8 cellular contexts compared by ENCODE assay signal in the genomic region with DNA sequence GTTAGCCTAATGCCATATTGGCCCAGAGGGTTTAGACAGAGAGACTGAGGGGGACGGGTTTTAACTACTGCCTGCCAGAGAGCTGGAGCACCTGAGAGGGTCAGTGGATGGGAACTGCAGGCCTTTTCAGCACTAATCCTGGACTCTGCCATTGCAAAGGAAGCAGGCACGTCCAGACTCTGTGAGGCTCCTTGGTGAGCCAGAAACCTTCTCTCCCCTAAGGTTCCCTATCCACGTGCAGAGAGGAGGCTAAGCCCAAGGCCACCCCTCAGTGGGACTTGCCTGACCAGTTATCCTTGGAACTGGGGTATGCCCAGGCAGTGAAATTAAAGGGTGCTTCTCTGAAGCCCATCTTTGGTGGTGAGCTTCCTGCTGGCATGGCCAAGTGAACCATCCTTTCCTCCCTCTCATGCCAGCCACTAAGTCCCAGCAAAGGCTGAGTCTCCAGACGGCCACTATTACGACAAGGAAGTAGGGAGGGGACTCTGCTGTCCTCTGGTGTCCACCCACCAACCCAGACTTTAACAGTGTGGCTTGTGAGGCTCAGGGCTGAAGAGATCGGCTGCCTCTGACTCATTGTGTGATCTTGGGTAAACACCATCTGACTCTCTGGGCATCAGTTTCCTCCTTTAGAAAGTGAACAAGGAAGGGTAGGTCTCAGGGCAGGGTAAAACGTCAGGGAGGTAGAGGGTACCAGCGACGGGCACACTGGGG. TPM values are rescaled to one million over a fixed set of nuclear protein-coding genes. Genes with fewer than 3 reads are reported as not detected.
DNase-seq lines count a peak whose midpoint lies in the region; ATAC-seq and TF ChIP-seq lines count a peak whose summit lies in the region.

No MANE protein-coding gene starts in this region.

- H3K9me3 ChIP-seq in AG04450 (ENCODE audit: control insufficient read depth, insufficient read depth, low read length) (no peaks in the 10 kb centered on the region), IMR-90 (ENCODE audit: control insufficient read depth, insufficient read depth, low read length) (no peaks in the 10 kb centered on the region), mucosa of rectum (ENCODE audit: control insufficient read depth in 2 of 2, low read length in 2 of 2) (no peaks in the 10 kb centered on the region)

- H2BK15ac ChIP-seq in IMR-90 (ENCODE audit: low read depth, low read length): peak overlapping the region; percentile 75; the same call in 1 of the 3 replicates

- H4K8ac ChIP-seq in IMR-90 (ENCODE audit: low read depth in 2 of 2, low read length in 2 of 2): peak overlapping the region in 1 of 2 experiments; percentile 71; a peak in 2 of 4 replicates

- TF ChIP-seq CTCF in AG04450 (IDR thresholded peaks at IDR 0.05; ENCODE audit: low read depth, low read length) (peak; percentile 73), IMR-90 (conservative IDR thresholded peaks at IDR 0.05; ENCODE audit: low read depth, low read length) (peak; percentile 33; the same call in 1 of the 2 replicates), chondrocyte (IDR thresholded peaks at IDR 0.05) (peak; percentile 74)

- H3K4me2 ChIP-seq in IMR-90 (ENCODE audit: low read depth, low read length): peak overlapping the region; percentile 45; the same call in 1 of the 2 replicates

- peak; percentile 11; the same call in 1 of the 2 replicates for TF ChIP-seq POLR2A in IMR-90 (IDR thresholded peaks at IDR 0.05; ENCODE audit: low read depth, low read length)

- peak overlapping the region; percentile 84 for H3K27ac Mint-ChIP-seq in chondrocyte (ENCODE audit: unreplicated experiment)

- no TSS peak for BruUV-seq in IMR-90 (replicated peaks; lab: Mats Ljungman, UMichigan)

- intact Hi-C loops in IMR-90 (cut with micrococcal nuclease): no loop called here

- no peaks in the 10 kb centered on the region for H3K9me3 Mint-ChIP-seq in chondrocyte (ENCODE audit: low read depth)

- no peaks in the 10 kb centered on the region for H3K36me3 Mint-ChIP-seq in chondrocyte (ENCODE audit: low read depth)

- H3K14ac ChIP-seq in IMR-90 (replicated peaks; ENCODE audit: low read depth, low read length): peak overlapping the region; percentile 67; the same call in 1 of the 2 replicates

- peak; percentile 64 for DNase-seq in AG04450 (ENCODE audit: low read depth, low spot score)
- peak; percentile 77 for DNase-seq in IMR-90
- no peak for DNase-seq in chondrocyte (ENCODE audit: low spot score)
- DNase-seq in cerebellum (ENCODE audit: low spot score): no peak
- no peak for DNase-seq in COR-L47 (lab: John Stamatoyannopoulos, UW)
- DNase-seq in superior temporal gyrus (ENCODE audit: extremely low spot score): no peak

- H2AK9ac ChIP-seq in IMR-90 (replicated peaks; ENCODE audit: low read depth, low read length, poor library complexity): peak overlapping the region; percentile 4

- no peak overlapping the region for H3K9ac ChIP-seq in IMR-90 (ENCODE audit: low read depth, low read length)
- H3K9ac ChIP-seq in mucosa of rectum (ENCODE audit: low read depth in 1 of 2, low read length in 2 of 2): peak overlapping the region; percentile 52 to 66

- H3K4me3 ChIP-seq in AG04450 (ENCODE audit: low read depth, low read length) (no peak overlapping the region), IMR-90 (ENCODE audit: insufficient read depth, low read depth, low read length) (no peak overlapping the region), mucosa of rectum (ENCODE audit: low read length in 2 of 2) (peak overlapping the region; percentile 14 to 31)

- no peaks in the 10 kb centered on the region for H4K20me1 ChIP-seq in IMR-90 (ENCODE audit: insufficient read depth, low read length)

- H3K27me3 Mint-ChIP-seq in chondrocyte (ENCODE audit: low read depth): no peaks in the 10 kb centered on the region

- peak; percentile 37 for TF ChIP-seq RAD21 in IMR-90 (IDR thresholded peaks at IDR 0.05; ENCODE audit: low read length)

- H3K27ac ChIP-seq in AG04450 (ENCODE audit: low read depth, low read length) (peak overlapping the region; percentile 71), IMR-90 (ENCODE audit: insufficient read depth, low read length) (peak overlapping the region; percentile 6; the same call in 1 of the 2 replicates), mucosa of rectum (ENCODE audit: low read depth in 2 of 2, low read length in 2 of 2) (peak overlapping the region; percentile 86 to 95)

- WGBS in IMR-90 (ENCODE audit: extremely low coverage in 2 of 2, insufficient read length in 1 of 2), 2 experiments: no CpG with 5 or more reads among the region's 9 CpGs

- dilution Hi-C loops in IMR-90 (cut with HindIII; ENCODE audit: low sequenced_read_pairs, unreplicated experiment): no loop called here

- CTCF ChIA-PET in AG04450 (lab: Charles Lee): interaction anchor here (0.7 to 3.5 kb wide), 11 partner anchors 8 to 361 kb away, joined by 3 to 24 read pairs (median 7); no protein-coding TSS in a partner anchor
- CTCF ChIA-PET in IMR-90 (lab: Yijun Ruan, JAX): interaction anchor here (0.5 to 0.7 kb wide), 2 partner anchors 305 to 780 kb away, joined by 3 to 4 read pairs; no protein-coding TSS in a partner anchor

- POLR2A ChIA-PET in AG04450 (lab: Yijun Ruan, JAX): interaction anchor here (0.6 kb wide), 1 partner anchor 73 kb away, joined by 9 read pairs; no protein-coding TSS in a partner anchor
- POLR2A ChIA-PET in IMR-90 (lab: Charles Lee; ENCODE audit: unreplicated experiment): no interaction called here

- H3K36me3 ChIP-seq in IMR-90 (ENCODE audit: control insufficient read depth, insufficient read depth, low read length) (no peaks in the 10 kb centered on the region), mucosa of rectum (ENCODE audit: control insufficient read depth in 2 of 2, insufficient read depth in 2 of 2, low read length in 2 of 2) (no peaks in the 10 kb centered on the region)

- H2BK20ac ChIP-seq in IMR-90 (ENCODE audit: low read depth, low read length): peak overlapping the region; percentile 80

- H3K4me3 Mint-ChIP-seq in chondrocyte (ENCODE audit: unreplicated experiment): no peak overlapping the region

- H3K79me1 ChIP-seq in IMR-90 (ENCODE audit: low read depth in 1 of 2, low read length in 2 of 2): peaks cover 3 to 25% of the 10 kb centered on the region in 2 experiments; a peak in 3 of 4 replicates

- in situ Hi-C loops in IMR-90 (cut with MboI; ENCODE audit: low sequenced_read_pairs): no loop called here

- H4K91ac ChIP-seq in IMR-90 (ENCODE audit: insufficient read depth, low read depth, low read length): peak overlapping the region; percentile 79; the same call in 1 of the 2 replicates

- H2BK120ac ChIP-seq in IMR-90 (ENCODE audit: low read depth, low read length): peak overlapping the region; percentile 71

- peak overlapping the region; percentile 77 for H3K4ac ChIP-seq in IMR-90 (ENCODE audit: low read depth, low read length)

- H3K27me3 ChIP-seq in AG04450 (ENCODE audit: control insufficient read depth, insufficient read depth, low read length) (no peaks in the 10 kb centered on the region), IMR-90 (ENCODE audit: control insufficient read depth, insufficient read depth, low read length) (no peaks in the 10 kb centered on the region), mucosa of rectum (ENCODE audit: control insufficient read depth in 2 of 2, insufficient read depth in 2 of 2, low read length in 2 of 2) (peaks cover 3 to 9% of the 10 kb centered on the region in 2 donors)

- peaks cover 32% of the 10 kb centered on the region for H3K4me1 Mint-ChIP-seq in chondrocyte (ENCODE audit: low read depth)

- peak overlapping the region; percentile 33 for H2BK5ac ChIP-seq in IMR-90 (ENCODE audit: low read depth, low read length, poor library complexity, severe bottlenecking)

- H3K9me1 ChIP-seq in IMR-90 (ENCODE audit: insufficient read depth, low read length): peaks cover 11% of the 10 kb centered on the region

- peaks cover 11% of the 10 kb centered on the region for H3K4me1 ChIP-seq in IMR-90 (ENCODE audit: control insufficient read depth, insufficient read depth, low read length)
- H3K4me1 ChIP-seq in mucosa of rectum (ENCODE audit: control insufficient read depth in 2 of 2, insufficient read depth in 2 of 2, low read length in 2 of 2): peaks cover 21 to 25% of the 10 kb centered on the region in 2 donors

- H3K56ac ChIP-seq in IMR-90 (ENCODE audit: extremely low read depth, insufficient read depth, low read length): no peak overlapping the region

- peak overlapping the region; percentile 18 for H3K18ac ChIP-seq in IMR-90 (ENCODE audit: low read depth, low read length)

- peak overlapping the region; percentile 54 for H2AK5ac ChIP-seq in IMR-90 (ENCODE audit: low read depth, low read length)

- H4K5ac ChIP-seq in IMR-90 (ENCODE audit: low read depth, low read length): peak overlapping the region; percentile 46; the same call in 1 of the 2 replicates

- peak overlapping the region; percentile 76 for H2AFZ ChIP-seq in IMR-90 (replicated peaks; ENCODE audit: low read length, poor library complexity)

- no peak overlapping the region for H3K23ac ChIP-seq in IMR-90 (ENCODE audit: low read depth, low read length)

- peak; percentile 81 for ATAC-seq in IMR-90 (ENCODE audit: low read depth)
- no peak for ATAC-seq in GM19455 (IDR thresholded peaks at IDR 0.05; ENCODE audit: unreplicated experiment)

TF ChIP-seq in IMR-90, 13 proteins besides CTCF, POLR2A, EP300 and RAD21 (continues in another document):
- TF ChIP-seq NFE2L2 (IDR thresholded peaks at IDR 0.05; ENCODE audit: low read depth, low read length) (no peak), CEBPB (IDR thresholded peaks at IDR 0.05; ENCODE audit: low read depth, low read length) (no peak), MAFK (IDR thresholded peaks at IDR 0.05; ENCODE audit: low read depth, low read length) (no peak), MAZ (IDR thresholded peaks at IDR 0.05; ENCODE audit: borderline replicate concordance, low read depth, low read length) (no peak), RCOR1 (IDR thresholded peaks at IDR 0.05; ENCODE audit: insufficient replicate concordance, low read length) (no peak), CHD1 (IDR thresholded peaks at IDR 0.05; ENCODE audit: low read depth, low read length) (no peak), BHLHE40 (IDR thresholded peaks at IDR 0.05; ENCODE audit: low read depth, low read length) (no peak; the same call in 1 of the 2 replicates), FOS (IDR thresholded peaks at IDR 0.05; ENCODE audit: low read depth, low read length) (peak; percentile 74), SMC3 (IDR thresholded peaks at IDR 0.05; ENCODE audit: low read depth, low read length) (peak; percentile 21; the same call in 1 of the 2 replicates), RFX5 (IDR thresholded peaks at IDR 0.05; ENCODE audit: low read depth, low read length) (no peak)

RNA-seq across cellular contexts. Expression of a gene that starts 3.9 kb away (rescaled TPM):
- 15.5 and 15.6 TPM in 2 replicates for polyA plus RNA-seq in AG04450 (2011; rRNA removed)
- 29.5 and 33.7 TPM in 2 replicates for polyA minus RNA-seq in AG04450 (2011; rRNA and poly(A)+ RNA removed)
- total RNA-seq in IMR-90 (2012; rRNA removed): 13.8 and 13.9 TPM in 2 replicates
- 21.6 and 23.7 TPM in 2 replicates for polyA plus RNA-seq in IMR-90 (2012; rRNA removed)
- polyA plus RNA-seq in IMR-90 (2012; cell fraction: cytosol; rRNA removed): 12.9 and 20.1 TPM in 2 replicates
- 50.9 and 66.0 TPM in 2 replicates for polyA plus RNA-seq in IMR-90 (2012; cell fraction: nucleus; rRNA removed; ENCODE audit: low replicate concordance)
- total RNA-seq in chondrocyte: 3.7 to 6.1 TPM (median 5.6 TPM) in 3 replicates
- total RNA-seq in cerebellum: 1.2 TPM

Comparison
In these comparisons a context has a peak if more than half of its experiments do, and no peak if none do; other contexts are left out.
1. DNase-seq: peak in AG04450 (single experiment) and IMR-90 (single experiment); none in chondrocyte (single experiment), cerebellum (single experiment), COR-L47 (single experiment) and superior temporal gyrus (single experiment).
2. H3K27ac ChIP-seq: peak in every context shown above with its lines; median percentile 90 in mucosa of rectum; 71 in AG04450; 6 in IMR-90.
3. H3K4me3 ChIP-seq: peak in mucosa of rectum (2 of 2); none in AG04450 (single experiment) and IMR-90 (single experiment).
4. Peak in every context shown above with its lines, with median percentiles within 50 percentile points of each other: CTCF ChIP-seq.